In genomic region chr3:72797773-72798543, GRCh38 we compare ENCODE assay signal across 11 cellular contexts. TPM values are rescaled to one million over a fixed set of nuclear protein-coding genes. Genes with fewer than 3 reads are reported as not detected.
DNase-seq lines count a peak whose midpoint lies in the region; ATAC-seq and TF ChIP-seq lines count a peak whose summit lies in the region.
"Had no signal": no experiment of that assay in that cellular context is flagged by ENCODE, and none has a peak within 500 bp of the region (broad histone marks: within the 10 kb centered on the region; RNA-seq: fewer than 3 reads in every experiment).

No MANE protein-coding gene starts in this region.

- H2AK5ac ChIP-seq in mesendoderm (ENCODE audit: low read length), result no peak overlapping the region

- intact Hi-C loops in dorsolateral prefrontal cortex (cut with DNase I), result no loop called here

- no peak overlapping the region for H3K4me3 Mint-ChIP-seq in chondrocyte (ENCODE audit: unreplicated experiment)
- H3K4me3 Mint-ChIP-seq: dendritic cell treated with granulocyte-macrophage colony-stimulating factor and Interleukin-4, amounts not matched to agents 40 ng/mL and 50 ng/mL, for 4 days had no signal

- H3K4me1 Mint-ChIP-seq in chondrocyte (ENCODE audit: low read depth), result peaks cover 15% of the 10 kb centered on the region

- peaks cover 1% of the 10 kb centered on the region for H3K36me3 Mint-ChIP-seq in chondrocyte (ENCODE audit: low read depth)

- no peaks in the 10 kb centered on the region for H3K27me3 Mint-ChIP-seq in chondrocyte (ENCODE audit: low read depth)
- H3K27me3 Mint-ChIP-seq: dendritic cell treated with granulocyte-macrophage colony-stimulating factor and Interleukin-4, amounts not matched to agents 40 ng/mL and 50 ng/mL, for 4 days had no signal

- no peaks in the 10 kb centered on the region for H3K79me2 ChIP-seq in mesendoderm (ENCODE audit: control insufficient read depth, insufficient read depth, low read length)

- H3K27me3 ChIP-seq in mesendoderm (ENCODE audit: insufficient read depth, low read length, poor library complexity) (no peaks in the 10 kb centered on the region), dorsolateral prefrontal cortex (no peaks in the 10 kb centered on the region), foreskin keratinocyte (no peaks in the 10 kb centered on the region)
- H3K27me3 ChIP-seq: left lung, uterus had no signal

- peak overlapping the region; percentile 82 for H2BK120ac ChIP-seq in mesendoderm (ENCODE audit: low read depth, low read length)

- ATAC-seq in HG03354 (IDR thresholded peaks at IDR 0.05; ENCODE audit: poor library complexity, severe bottlenecking, unreplicated experiment) (no peak), foreskin keratinocyte (no peak), GM21619 (IDR thresholded peaks at IDR 0.05; ENCODE audit: unreplicated experiment) (no peak)
- ATAC-seq: left lung had no signal

- H2BK5ac ChIP-seq in mesendoderm (ENCODE audit: low read length), result no peak overlapping the region

- H2BK15ac ChIP-seq in mesendoderm (replicated peaks; ENCODE audit: low read depth), result no peak overlapping the region

- H3K4me1 ChIP-seq in mesendoderm (ENCODE audit: control insufficient read depth, low read depth, low read length) (no peaks in the 10 kb centered on the region), foreskin keratinocyte (no peaks in the 10 kb centered on the region)
- H3K4me1 ChIP-seq: left lung, uterus had no signal

- H3K27ac ChIP-seq in mesendoderm (ENCODE audit: low read depth, low read length), result peak overlapping the region; percentile 11
- H3K27ac ChIP-seq in dorsolateral prefrontal cortex, result no peak overlapping the region
- H3K27ac ChIP-seq in foreskin keratinocyte, result no peak overlapping the region
- H3K27ac ChIP-seq: left lung, uterus had no signal

- peak overlapping the region; percentile 84 for H3K18ac ChIP-seq in mesendoderm (ENCODE audit: low read length)

- DNase-seq in Daoy (ENCODE audit: low read depth) (peak; percentile 2), NCI-H2227 (lab: John Stamatoyannopoulos, UW; ENCODE audit: unreplicated experiment) (peak; percentile 83), chondrocyte (ENCODE audit: low spot score) (no peak), mesendoderm (peak; percentile 59), dorsolateral prefrontal cortex (no peak), foreskin keratinocyte (no peak)
- DNase-seq: left lung, uterus had no signal

- H3K4ac ChIP-seq in mesendoderm (ENCODE audit: low read depth, low read length), result no peak overlapping the region

- no peak overlapping the region for H4K5ac ChIP-seq in mesendoderm (ENCODE audit: low read length)

- no peak overlapping the region for H4K8ac ChIP-seq in mesendoderm (ENCODE audit: low read depth, low read length)

- no peak overlapping the region for H3K4me2 ChIP-seq in mesendoderm (ENCODE audit: low read length)

- H3K36me3 ChIP-seq in mesendoderm (ENCODE audit: control insufficient read depth, insufficient read depth, low read length), result no peaks in the 10 kb centered on the region
- H3K36me3 ChIP-seq: left lung, uterus had no signal

- H3K9me3 Mint-ChIP-seq in chondrocyte (ENCODE audit: low read depth), result no peaks in the 10 kb centered on the region
- H3K9me3 Mint-ChIP-seq: dendritic cell treated with granulocyte-macrophage colony-stimulating factor and Interleukin-4, amounts not matched to agents 40 ng/mL and 50 ng/mL, for 4 days had no signal

- no peak overlapping the region for H3K9ac ChIP-seq in mesendoderm (ENCODE audit: low read length)

- H3K56ac ChIP-seq in mesendoderm (ENCODE audit: low read length), result no peak overlapping the region

- H3K4me3 ChIP-seq in mesendoderm (ENCODE audit: low read length) (no peak overlapping the region), dorsolateral prefrontal cortex (peak overlapping the region in 5 of 59 donors; percentile 3 to 13 (median 7))
- H3K4me3 ChIP-seq: left lung, uterus had no signal

- no peaks in the 10 kb centered on the region for H3K79me1 ChIP-seq in mesendoderm (ENCODE audit: low read length)

- H3K27ac Mint-ChIP-seq in chondrocyte (ENCODE audit: unreplicated experiment), result peak overlapping the region; percentile 38
- H3K27ac Mint-ChIP-seq: dendritic cell treated with granulocyte-macrophage colony-stimulating factor and Interleukin-4, amounts not matched to agents 40 ng/mL and 50 ng/mL, for 4 days had no signal

- no CpG with 5 or more reads among the region's 12 CpGs for WGBS in mesendoderm (ENCODE audit: extremely low coverage, insufficient coverage, low lambda C conversion rate)

- no peak overlapping the region for H3K23ac ChIP-seq in mesendoderm (ENCODE audit: low read length)

- no peak for TF ChIP-seq CTCF in chondrocyte (IDR thresholded peaks at IDR 0.05)
- no peak for TF ChIP-seq CTCF in dorsolateral prefrontal cortex (IDR thresholded peaks at IDR 0.05 in 54 of 56, conservative IDR thresholded peaks at IDR 0.05 in 2 of 56; ENCODE audit: low read depth in 1 of 56, partially characterized antibody in 56 of 56)
- no peak for TF ChIP-seq CTCF in foreskin keratinocyte (conservative IDR thresholded peaks at IDR 0.05)

RNA-seq across cellular contexts. Expression of gene SHQ1, which starts 50.3 kb away (rescaled TPM):
- total RNA-seq in Daoy (2014; rRNA removed; shearing (Covaris generic)), result 27.8 and 32.5 TPM in 2 replicates
- total RNA-seq in chondrocyte (14.8 to 27.5 TPM (median 16.5 TPM) in 3 replicates), dorsolateral prefrontal cortex (10 to 100 TPM; 14.8 to 39.4 (median 25.9) TPM), foreskin keratinocyte (17.6 and 18.1 TPM in 2 replicates)
- polyA plus RNA-seq in mesendoderm (2013, experiment 1 of 2), result 20.5 TPM
- polyA plus RNA-seq in mesendoderm (2013, experiment 2 of 2), result 19.5 TPM
- polyA plus RNA-seq in foreskin keratinocyte, result 7.4 and 9.3 TPM in 2 replicates

Comparison
In these comparisons a context has a peak if more than half of its experiments do, and no peak if none do; other contexts are left out.
1. DNase-seq: peak in Daoy (single experiment), NCI-H2227 (single experiment) and mesendoderm (single experiment); none in chondrocyte (single experiment), dorsolateral prefrontal cortex (0 of 10) and foreskin keratinocyte (0 of 2).